20 cellular contexts compared by ENCODE assay signal in genomic region chr7:11727864-11728263, GRCh38.
"Had no signal": no experiment of that assay in that cellular context is flagged by ENCODE, and none has a peak within 500 bp of the region (broad histone marks: within the 10 kb centered on the region; RNA-seq: fewer than 3 reads in every experiment).

No MANE protein-coding gene starts in this region.

- H3K4me1 ChIP-seq: foreskin keratinocyte, spleen, upper lobe of left lung had no signal

- H3K36me3 ChIP-seq: spleen, thoracic aorta, upper lobe of left lung had no signal

- H3K36me3 Mint-ChIP-seq: activated naive CD8-positive, alpha-beta T cell treated with anti-CD3 and anti-CD28 coated beads, Interleukin-2, amount 10 ng/mL, durations not matched to agents 7 days and 5 days; natural killer cell treated with Interleukin-12 subunit alpha and Interleukin-12 subunit beta and Interleukin-15 and Interleukin-18, amount 100 ng/mL, for 72 hours had no signal

- H3K4me1 Mint-ChIP-seq: activated naive CD8-positive, alpha-beta T cell treated with anti-CD3 and anti-CD28 coated beads, Interleukin-2, amount 10 ng/mL, durations not matched to agents 7 days and 5 days had no signal

- H3K27ac ChIP-seq: foreskin keratinocyte, spleen, thoracic aorta, upper lobe of left lung had no signal

- H3K4me3 Mint-ChIP-seq: activated naive CD8-positive, alpha-beta T cell treated with anti-CD3 and anti-CD28 coated beads, Interleukin-2, amount 10 ng/mL, durations not matched to agents 7 days and 5 days; natural killer cell treated with Interleukin-12 subunit alpha and Interleukin-12 subunit beta and Interleukin-15 and Interleukin-18, amount 100 ng/mL, for 72 hours had no signal

- H3K9me3 ChIP-seq: spleen, thoracic aorta, upper lobe of left lung had no signal

- DNase-seq: activated CD4-positive, alpha-beta T cell treated with anti-CD3 and anti-CD28 coated beads for 4 hours; activated CD4-positive, alpha-beta T cell treated with anti-CD3 and anti-CD28 coated beads, Interleukin-2, amount 50 U/mL, for 48 hours; activated CD4-positive, CD25-positive, alpha-beta regulatory T cell; activated CD8-positive, alpha-beta memory T cell treated with anti-CD3 and anti-CD28 coated beads, Interleukin-2, amount 50 U/mL, for 48 hours; activated naive CD4-positive, alpha-beta T cell treated with Interleukin-2 at 50 U/mL for 16 hours; activated naive CD8-positive, alpha-beta T cell treated with anti-CD3 and anti-CD28 coated beads, Interleukin-2, amount 10 ng/mL, durations not matched to agents 7 days and 5 days; activated T-cell treated with anti-CD3 and anti-CD28 coated beads, Interleukin-2, amount 50 U/mL, for 48 hours; amygdala; foreskin keratinocyte; hypothalamus; midbrain; retina; spleen; stimulated activated CD4-positive, alpha-beta T cell treated with anti-CD3 and anti-CD28 coated beads, Interleukin-4, amount 100 ng/mL, for 24 hours; stimulated activated naive CD4-positive, alpha-beta T cell treated with Interleukin-2 at 50 U/mL for 16 hours; T1000; upper lobe of left lung had no signal

- H3K9me3 Mint-ChIP-seq: activated naive CD8-positive, alpha-beta T cell treated with anti-CD3 and anti-CD28 coated beads, Interleukin-2, amount 10 ng/mL, durations not matched to agents 7 days and 5 days had no signal

- H3K27ac Mint-ChIP-seq: activated naive CD8-positive, alpha-beta T cell treated with anti-CD3 and anti-CD28 coated beads, Interleukin-2, amount 10 ng/mL, durations not matched to agents 7 days and 5 days; natural killer cell treated with Interleukin-12 subunit alpha and Interleukin-12 subunit beta and Interleukin-15 and Interleukin-18, amount 100 ng/mL, for 72 hours; progenitor cell of endocrine pancreas had no signal

- H3K27me3 ChIP-seq: foreskin keratinocyte, spleen, upper lobe of left lung had no signal

- ATAC-seq: foreskin keratinocyte; natural killer cell treated with Interleukin-12 subunit alpha and Interleukin-12 subunit beta and Interleukin-15 and Interleukin-18, amount 100 ng/mL, for 72 hours had no signal

- H3K4me3 ChIP-seq: spleen, thoracic aorta, upper lobe of left lung had no signal

- H3K27me3 Mint-ChIP-seq: activated naive CD8-positive, alpha-beta T cell treated with anti-CD3 and anti-CD28 coated beads, Interleukin-2, amount 10 ng/mL, durations not matched to agents 7 days and 5 days; natural killer cell treated with Interleukin-12 subunit alpha and Interleukin-12 subunit beta and Interleukin-15 and Interleukin-18, amount 100 ng/mL, for 72 hours; progenitor cell of endocrine pancreas had no signal
